Comparison of ENCODE assay signal across 21 cellular contexts in the genomic region with DNA sequence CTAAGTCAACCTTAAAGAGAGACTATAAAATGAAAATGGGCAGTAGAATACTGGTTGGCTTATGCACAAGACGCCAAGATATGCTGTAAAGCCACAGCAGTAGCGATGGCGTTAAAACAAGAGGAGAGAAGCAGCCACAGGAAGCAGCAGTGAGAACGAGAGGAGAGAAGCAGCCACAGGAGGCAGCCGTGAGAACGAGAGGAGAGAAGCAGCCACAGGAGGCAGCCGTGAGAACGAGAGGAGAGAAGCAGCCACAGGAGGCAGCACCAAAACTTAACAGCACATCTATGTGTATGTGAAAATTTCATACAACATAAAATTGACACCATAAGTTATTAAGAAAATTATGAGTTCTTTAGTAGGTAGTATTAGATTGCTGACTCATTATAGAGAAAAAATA.
DNase-seq lines count a peak whose midpoint lies in the region; ATAC-seq, FAIRE-seq and TF ChIP-seq lines count a peak whose summit lies in the region.
"Had no signal": no experiment of that assay in that cellular context is flagged by ENCODE, and none has a peak within 500 bp of the region (broad histone marks: within the 10 kb centered on the region; RNA-seq: fewer than 3 reads in every experiment).

No MANE protein-coding gene starts in this region.

- H3K4me3 ChIP-seq in HepG2 (replicated peaks in 1 of 3; ENCODE audit: insufficient read depth in 1 of 3, low read depth in 2 of 3, low read length in 3 of 3) (no peak overlapping the region), right lobe of liver (no peak overlapping the region), NB4 (ENCODE audit: low read depth, low read length) (no peak overlapping the region), H1 (ENCODE audit: extremely low read depth in 1 of 4, insufficient read depth in 2 of 4, low read depth in 3 of 4, low read length in 4 of 4) (no peak overlapping the region), colonic mucosa (no peak overlapping the region)
- H3K4me3 ChIP-seq: esophagus squamous epithelium, upper lobe of left lung had no signal

- no TSS peak for BruUV-seq in HepG2 (replicated peaks; lab: Mats Ljungman, UMichigan)

- no peak overlapping the region for H3K9ac ChIP-seq in HepG2 (ENCODE audit: insufficient read depth, low read depth, low read length)
- no peak overlapping the region for H3K9ac ChIP-seq in H1 (replicated peaks in 1 of 4; ENCODE audit: extremely low read depth in 1 of 4, low read depth in 3 of 4, low read length in 3 of 4)
- H3K9ac ChIP-seq in colonic mucosa (ENCODE audit: low read depth in 2 of 2, low read length in 2 of 2) = no peak overlapping the region
- H3K9ac ChIP-seq: KMS-11 had no signal

- H3K79me1 ChIP-seq in H1 (ENCODE audit: low read depth, low read length) = no peaks in the 10 kb centered on the region

- no peak overlapping the region for H2AK5ac ChIP-seq in H1 (ENCODE audit: low read depth, low read length)

- POLR2A ChIA-PET in HepG2 (lab: Yijun Ruan, JAX) = no interaction called here
- POLR2A ChIA-PET in H1 (lab: Charles Lee; ENCODE audit: partially characterized antibody) = no interaction called here

- H2BK120ac ChIP-seq in H1 (replicated peaks; ENCODE audit: low read depth, low read length) = no peak overlapping the region

- TF ChIP-seq EP300 in HepG2 (IDR thresholded peaks at IDR 0.05; ENCODE audit: low read depth in 2 of 2, low read length in 2 of 2) = no peak
- no peak for TF ChIP-seq EP300 in HepG2 (CRISPR knock-in tag; IDR thresholded peaks at IDR 0.05; ENCODE audit: borderline replicate concordance)
- TF ChIP-seq EP300 in H1 (IDR thresholded peaks at IDR 0.05; ENCODE audit: borderline replicate concordance in 1 of 2, low read depth in 2 of 2, low read length in 2 of 2) = no peak

- CTCF ChIA-PET in HepG2 (lab: Yijun Ruan, JAX; ENCODE audit: low intra/inter-chr PET ratio, low total read pairs) (no interaction called here), H1 (lab: Charles Lee; ENCODE audit: partially characterized antibody) (no interaction called here)

- H3K4me1 ChIP-seq in HepG2 (ENCODE audit: insufficient read depth, low read length) (no peaks in the 10 kb centered on the region), right lobe of liver (no peaks in the 10 kb centered on the region), H1 (replicated peaks in 1 of 4; ENCODE audit: control insufficient read depth in 3 of 4, insufficient read depth in 4 of 4, low read length in 3 of 4) (no peaks in the 10 kb centered on the region), colonic mucosa (no peaks in the 10 kb centered on the region)
- H3K4me1 ChIP-seq: esophagus squamous epithelium, upper lobe of left lung had no signal

- TF ChIP-seq POLR2A in HepG2 (IDR thresholded peaks at IDR 0.05; ENCODE audit: insufficient read depth in 1 of 2, low read depth in 2 of 2, low read length in 2 of 2) (no peak), right lobe of liver (IDR thresholded peaks at IDR 0.05) (no peak), NB4 (IDR thresholded peaks at IDR 0.05; ENCODE audit: extremely low read depth, insufficient read length) (no peak), H1 (IDR thresholded peaks at IDR 0.05; ENCODE audit: control extremely low read depth in 1 of 2, low read depth in 2 of 2, low read length in 2 of 2) (no peak)

- H3K4ac ChIP-seq in H1 (replicated peaks; ENCODE audit: insufficient read length, low read depth, low read length) = no peak overlapping the region

- H2BK5ac ChIP-seq in H1 (ENCODE audit: low read depth, low read length) = no peak overlapping the region

- TF ChIP-seq RAD21 in HepG2 (CRISPR knock-in tag; IDR thresholded peaks at IDR 0.05) = no peak
- no peak; a peak in 1 of 4 replicates for TF ChIP-seq RAD21 in H1 (IDR thresholded peaks at IDR 0.05 in 1 of 2, conservative IDR thresholded peaks at IDR 0.05 in 1 of 2; ENCODE audit: low read depth in 2 of 2, low read length in 2 of 2)

- no peak overlapping the region for H2BK12ac ChIP-seq in H1 (ENCODE audit: low read depth, low read length)

- no peak overlapping the region for H3K27ac ChIP-seq in HepG2 (ENCODE audit: extremely low read length, insufficient read depth, low read length)
- no peak overlapping the region for H3K27ac ChIP-seq in right lobe of liver
- H3K27ac ChIP-seq in H1 (ENCODE audit: low read depth, low read length) = no peak overlapping the region
- H3K27ac ChIP-seq in colonic mucosa = no peak overlapping the region
- H3K27ac ChIP-seq: esophagus squamous epithelium, KMS-11, upper lobe of left lung had no signal

- H2BK15ac ChIP-seq in H1 (ENCODE audit: low read length) = no peak overlapping the region

- H4K8ac ChIP-seq in H1 (ENCODE audit: extremely low read depth, insufficient read depth, low read length) = no peak overlapping the region

- H3K23me2 ChIP-seq in H1 (ENCODE audit: low read depth, low read length) = no peaks in the 10 kb centered on the region

- H3K27me3 ChIP-seq in HepG2 (ENCODE audit: control insufficient read depth in 1 of 2, insufficient read depth in 2 of 2, low read length in 2 of 2) = no peaks in the 10 kb centered on the region
- no peaks in the 10 kb centered on the region for H3K27me3 ChIP-seq in right lobe of liver
- H3K27me3 ChIP-seq in H1 (replicated peaks in 1 of 4; ENCODE audit: control insufficient read depth in 3 of 4, extremely low read depth in 1 of 4, insufficient read depth in 3 of 4, low read length in 3 of 4) = no peaks in the 10 kb centered on the region
- no peaks in the 10 kb centered on the region for H3K27me3 ChIP-seq in colonic mucosa
- H3K27me3 ChIP-seq: esophagus squamous epithelium, upper lobe of left lung had no signal

- H2AFZ ChIP-seq in HepG2 (ENCODE audit: low read length) = no peak overlapping the region
- H2AFZ ChIP-seq in H1 (ENCODE audit: low read length) = no peak overlapping the region

- H3K23ac ChIP-seq in H1 (ENCODE audit: insufficient read length) = no peak overlapping the region

- no peaks in the 10 kb centered on the region for H3K79me2 ChIP-seq in HepG2 (ENCODE audit: insufficient read depth, low read length)
- no peaks in the 10 kb centered on the region for H3K79me2 ChIP-seq in H1 (ENCODE audit: control insufficient read depth in 1 of 2, insufficient read depth in 2 of 2, low read length in 2 of 2)

- DNase-seq in HepG2 (ENCODE audit: low spot score) (peak; percentile 6), right lobe of liver (no peak), NB4 (ENCODE audit: low read depth) (peak; percentile 44), H1 (ENCODE audit: low read depth in 1 of 2, low spot score in 2 of 2) (no peak), GM13976 (ENCODE audit: low spot score) (no peak), COLO668 (lab: John Stamatoyannopoulos, UW; ENCODE audit: unreplicated experiment) (no peak), HCEC 1CT (no peak), colonic mucosa (no peak)
- DNase-seq: activated B cell treated with CpG ODN at 0.5 μM for 24 hours; activated CD8-positive, alpha-beta T cell treated with anti-CD3 and anti-CD28 coated beads, Interleukin-2, amount 10 ng/mL, durations not matched to agents 7 days and 5 days; activated naive CD8-positive, alpha-beta T cell treated with anti-CD3 and anti-CD28 coated beads, Interleukin-2, amount 50 U/mL, for 24 hours; CD4-positive, alpha-beta memory T cell; esophagus squamous epithelium; GDM1; glutamatergic neuron; NCI-H1417; NCI-H2171 treated with DMSO at 0.1 percent for 48 hours; stimulated activated naive B cell treated with anti-CD40 and anti-IgM and Interleukin-4, amounts not matched to agents 10 μg/mL and 1 μg/mL and 100 μg/mL, for 72 hours; upper lobe of left lung had no signal

- peak; percentile 21 for FAIRE-seq in HepG2 (lab: Jason Lieb, UNC)
- FAIRE-seq in H1 (lab: Jason Lieb, UNC) = peak; percentile 45
- FAIRE-seq: GM12892 had no signal

- H4K91ac ChIP-seq in H1 (replicated peaks; ENCODE audit: insufficient read length, low read length) = no peak overlapping the region

- H3K9me3 ChIP-seq in HepG2 (ENCODE audit: low read length) = no peaks in the 10 kb centered on the region
- no peaks in the 10 kb centered on the region for H3K9me3 ChIP-seq in right lobe of liver
- no peaks in the 10 kb centered on the region for H3K9me3 ChIP-seq in H1 (ENCODE audit: insufficient read depth in 2 of 2, low read depth in 1 of 2, low read length in 1 of 2)
- no peaks in the 10 kb centered on the region for H3K9me3 ChIP-seq in colonic mucosa
- H3K9me3 ChIP-seq: esophagus squamous epithelium, upper lobe of left lung had no signal

- no peak overlapping the region for H4K5ac ChIP-seq in H1 (ENCODE audit: insufficient read length, low read depth, low read length)

- no peak overlapping the region for H3K4me2 ChIP-seq in HepG2 (ENCODE audit: low read depth, low read length)
- H3K4me2 ChIP-seq in H1 (ENCODE audit: insufficient read depth in 1 of 2, low read depth in 2 of 2, low read length in 2 of 2) = no peak overlapping the region
- H3K4me2 ChIP-seq: KMS-11 had no signal

- H3K14ac ChIP-seq in H1 (ENCODE audit: insufficient read length) = no peak overlapping the region

- intact Hi-C loops in HepG2 (cut with micrococcal nuclease; ENCODE audit: unreplicated experiment) (no loop called here), right lobe of liver (cut with DNase I) (no loop called here), colonic mucosa (cut with DNase I) (no loop called here)

- H3K18ac ChIP-seq in H1 (ENCODE audit: extremely low read depth, low read length) = no peak overlapping the region

- TF ChIP-seq CTCF in HepG2 (CRISPR knock-in tag; IDR thresholded peaks at IDR 0.05) (peak; percentile 39), right lobe of liver (IDR thresholded peaks at IDR 0.05) (no peak), NB4 (IDR thresholded peaks at IDR 0.05; ENCODE audit: low read depth, low read length) (peak; percentile 60), H1 (IDR thresholded peaks at IDR 0.05; ENCODE audit: control extremely low read depth in 1 of 3, insufficient read depth in 1 of 3, low read depth in 1 of 3, low read length in 3 of 3) (peak in 2 of 3 experiments; percentile 23 to 38; a peak in 2 of 4 replicates), GM13976 (IDR thresholded peaks at IDR 0.05; ENCODE audit: borderline replicate concordance, control extremely low read depth, extremely low read depth, insufficient read depth, missing control alignments) (no peak), colonic mucosa (IDR thresholded peaks at IDR 0.05) (no peak)

- H3K36me3 ChIP-seq in HepG2 (replicated peaks in 1 of 2; ENCODE audit: control insufficient read depth in 1 of 2, insufficient read depth in 2 of 2, low read length in 2 of 2) (no peaks in the 10 kb centered on the region), right lobe of liver (no peaks in the 10 kb centered on the region), H1 (ENCODE audit: control insufficient read depth in 2 of 4, insufficient read depth in 4 of 4, low read length in 3 of 4) (no peaks in the 10 kb centered on the region), colonic mucosa (no peaks in the 10 kb centered on the region)
- H3K36me3 ChIP-seq: esophagus squamous epithelium, upper lobe of left lung had no signal

- no peak overlapping the region for H2BK20ac ChIP-seq in H1 (ENCODE audit: low read length)

- in situ Hi-C loops in HepG2 (cut with HindIII; ENCODE audit: extremely low pct_ligation_motif_present, low pct_unique_long_range_greater_than_20kb) (no loop called here), GM13976 (cut with MboI; ENCODE audit: low sequenced_read_pairs, unreplicated experiment) (no loop called here)

- 2% methylated on average over 8 of the region's 8 CpGs for WGBS in HepG2 (ENCODE audit: low lambda C conversion rate)
- WGBS in right lobe of liver (ENCODE audit: insufficient coverage, low coverage, low lambda C conversion rate, missing lambda C conversion rate) = 68% methylated on average over 8 of the region's 8 CpGs
- 90% methylated on average over 8 of the region's 8 CpGs; no CpG with 5 or more reads in 1 of the 2 experiments for WGBS in H1 (ENCODE audit: extremely low coverage in 1 of 2, insufficient coverage in 1 of 2, insufficient read length in 1 of 2, insufficient replicate concordance in 2 of 2, low coverage in 1 of 2, low lambda C conversion rate in 2 of 2, missing lambda C conversion rate in 1 of 2), 2 experiments

- no peak overlapping the region for H3K56ac ChIP-seq in H1 (replicated peaks; ENCODE audit: insufficient read length, low read depth, low read length)

- H4K20me1 ChIP-seq in HepG2 (ENCODE audit: insufficient read depth, low read length) = no peaks in the 10 kb centered on the region
- no peaks in the 10 kb centered on the region for H4K20me1 ChIP-seq in H1 (replicated peaks in 1 of 2; ENCODE audit: control insufficient read depth in 1 of 2, insufficient read depth in 2 of 2, low read length in 2 of 2)

- peak; percentile 87 for ATAC-seq in HepG2
- ATAC-seq in right lobe of liver = no peak
- ATAC-seq: activated CD8-positive, alpha-beta T cell treated with anti-CD3 and anti-CD28 coated beads, Interleukin-2, amount 10 ng/mL, durations not matched to agents 7 days and 5 days; activated naive CD8-positive, alpha-beta T cell treated with anti-CD3 and anti-CD28 coated beads, Interleukin-2, amount 50 U/mL, for 24 hours; stimulated activated naive B cell treated with anti-CD40 and anti-IgM and Interleukin-4, amounts not matched to agents 10 μg/mL and 1 μg/mL and 100 μg/mL, for 72 hours had no signal

Comparison
In these comparisons a context has a peak if more than half of its experiments do, and no peak if none do; other contexts are left out.
1. DNase-seq: peak in HepG2 (single experiment) and NB4 (single experiment); none in right lobe of liver (0 of 3), H1 (0 of 2), GM13976 (single experiment), COLO668 (single experiment), HCEC 1CT (single experiment) and colonic mucosa (single experiment).
2. CTCF ChIP-seq: peak in HepG2 (single experiment), NB4 (single experiment) and H1 (2 of 3); none in right lobe of liver (0 of 4), GM13976 (single experiment) and colonic mucosa (single experiment).
3. Of the 41 proteins assayed by ChIP-seq in both HepG2 and H1: peak only in HepG2: none; only in H1: none; in both: CTCF; in neither: 40.